Comparison of ENCODE assay signal across 14 cellular contexts in genomic region chrX:11760958-11761357, GRCh38. TPM values are rescaled to one million over a fixed set of nuclear protein-coding genes. Genes with fewer than 3 reads are reported as not detected.
DNase-seq lines count a peak whose midpoint lies in the region; ATAC-seq and TF ChIP-seq lines count a peak whose summit lies in the region.
"Had no signal": no experiment of that assay in that cellular context is flagged by ENCODE, and none has a peak within 500 bp of the region (broad histone marks: within the 10 kb centered on the region; RNA-seq: fewer than 3 reads in every experiment).

No MANE protein-coding gene starts in this region.

- DNase-seq in Calu3 = no peak
- DNase-seq in activated naive CD8-positive, alpha-beta T cell treated with anti-CD3 and anti-CD28 coated beads, Interleukin-2, amount 10 ng/mL, durations not matched to agents 7 days and 5 days = no peak
- DNase-seq in neural crest cell (ENCODE audit: low read depth, low spot score) = no peak
- no peak for DNase-seq in ascending aorta (ENCODE audit: low spot score in 2 of 2)
- no peak for DNase-seq in COLO829 (ENCODE audit: low spot score)
- DNase-seq in NCI-H187 treated with DMSO at 0.1 percent for 48 hours (lab: John Stamatoyannopoulos, UW) = no peak
- DNase-seq: central memory CD4-positive, alpha-beta T cell; NCI-H1105 treated with DMSO at 0.1 percent for 48 hours; NCI-H524; Right ventricle myocardium superior; substantia nigra had no signal

- intact Hi-C loops in Calu3 (cut with micrococcal nuclease; ENCODE audit: unreplicated experiment) (no loop called here), ascending aorta (cut with DNase I) (no loop called here)

- H3K4me3 Mint-ChIP-seq in Calu3 (ENCODE audit: low read depth, unreplicated experiment) = no peak overlapping the region
- H3K4me3 Mint-ChIP-seq in IgD-negative memory B cell = peak overlapping the region; percentile 69 to 86 (median 78)
- H3K4me3 Mint-ChIP-seq in activated naive CD8-positive, alpha-beta T cell treated with anti-CD3 and anti-CD28 coated beads, Interleukin-2, amount 10 ng/mL, durations not matched to agents 7 days and 5 days = peak overlapping the region; percentile 82
- H3K4me3 Mint-ChIP-seq in neural crest cell = peak overlapping the region; percentile 28

- H3K4me1 ChIP-seq in ascending aorta = no peaks in the 10 kb centered on the region

- H3K4me1 Mint-ChIP-seq in Calu3 (ENCODE audit: low read depth, unreplicated experiment) = peaks cover 21% of the 10 kb centered on the region
- peaks cover 27 to 51% (median 30%) of the 10 kb centered on the region in 3 donors for H3K4me1 Mint-ChIP-seq in IgD-negative memory B cell
- H3K4me1 Mint-ChIP-seq in activated naive CD8-positive, alpha-beta T cell treated with anti-CD3 and anti-CD28 coated beads, Interleukin-2, amount 10 ng/mL, durations not matched to agents 7 days and 5 days = peaks cover 31% of the 10 kb centered on the region
- peaks cover 12% of the 10 kb centered on the region for H3K4me1 Mint-ChIP-seq in neural crest cell

- H3K36me3 Mint-ChIP-seq in Calu3 (ENCODE audit: insufficient read depth, unreplicated experiment) (peaks cover 38% of the 10 kb centered on the region), IgD-negative memory B cell (peaks cover 1% of the 10 kb centered on the region), neural crest cell (ENCODE audit: low read depth) (peaks cover 12% of the 10 kb centered on the region)
- H3K36me3 Mint-ChIP-seq in activated naive CD8-positive, alpha-beta T cell treated with anti-CD3 and anti-CD28 coated beads, Interleukin-2, amount 10 ng/mL, durations not matched to agents 7 days and 5 days = peaks cover 33% of the 10 kb centered on the region

- TF ChIP-seq CTCF in Calu3 (IDR thresholded peaks at IDR 0.05; ENCODE audit: unreplicated experiment) (no peak), neural crest cell (conservative IDR thresholded peaks at IDR 0.05) (no peak), ascending aorta (IDR thresholded peaks at IDR 0.05) (no peak)

- H3K9me3 Mint-ChIP-seq in Calu3 (ENCODE audit: low read depth, unreplicated experiment) (no peaks in the 10 kb centered on the region), IgD-negative memory B cell (no peaks in the 10 kb centered on the region), neural crest cell (no peaks in the 10 kb centered on the region)
- no peaks in the 10 kb centered on the region for H3K9me3 Mint-ChIP-seq in activated naive CD8-positive, alpha-beta T cell treated with anti-CD3 and anti-CD28 coated beads, Interleukin-2, amount 10 ng/mL, durations not matched to agents 7 days and 5 days

- POLR2A ChIA-PET in activated naive CD8-positive, alpha-beta T cell treated with anti-CD3 and anti-CD28 coated beads, Interleukin-2, amount 10 ng/mL, durations not matched to agents 7 days and 5 days (lab: Charles Lee) = no interaction called here

- H3K27ac ChIP-seq in ascending aorta = no peak overlapping the region

- H3K4me3 ChIP-seq in ascending aorta = no peak overlapping the region

- ATAC-seq in activated naive CD8-positive, alpha-beta T cell treated with anti-CD3 and anti-CD28 coated beads, Interleukin-2, amount 10 ng/mL, durations not matched to agents 7 days and 5 days (ENCODE audit: low read depth) = no peak
- ATAC-seq: esophagus mucosa had no signal

- H3K27ac Mint-ChIP-seq in Calu3 (ENCODE audit: unreplicated experiment) = no peak overlapping the region
- peak overlapping the region in 2 of 3 donors; percentile 6 to 83 for H3K27ac Mint-ChIP-seq in IgD-negative memory B cell
- H3K27ac Mint-ChIP-seq in activated naive CD8-positive, alpha-beta T cell treated with anti-CD3 and anti-CD28 coated beads, Interleukin-2, amount 10 ng/mL, durations not matched to agents 7 days and 5 days = peak overlapping the region; percentile 86
- no peak overlapping the region for H3K27ac Mint-ChIP-seq in neural crest cell (ENCODE audit: unreplicated experiment)

- H3K9me3 ChIP-seq in ascending aorta = no peaks in the 10 kb centered on the region
- H3K9me3 ChIP-seq: HAP-1 had no signal

- peaks cover 12% of the 10 kb centered on the region for H3K27me3 Mint-ChIP-seq in Calu3 (ENCODE audit: unreplicated experiment)
- H3K27me3 Mint-ChIP-seq in IgD-negative memory B cell = peaks cover 2% of the 10 kb centered on the region
- peaks cover 5% of the 10 kb centered on the region for H3K27me3 Mint-ChIP-seq in activated naive CD8-positive, alpha-beta T cell treated with anti-CD3 and anti-CD28 coated beads, Interleukin-2, amount 10 ng/mL, durations not matched to agents 7 days and 5 days
- peaks cover 2% of the 10 kb centered on the region for H3K27me3 Mint-ChIP-seq in neural crest cell (ENCODE audit: low read depth)

- CTCF ChIA-PET in Calu3 (lab: Charles Lee) = no interaction called here

- H3K36me3 ChIP-seq in ascending aorta = peaks cover 10 to 28% of the 10 kb centered on the region in 2 donors

- BruUV-seq in Calu3 (replicated peaks; lab: Mats Ljungman, UMichigan) = TSS peak; percentile 28

- no peaks in the 10 kb centered on the region for H3K27me3 ChIP-seq in ascending aorta

RNA-seq across cellular contexts. Expression of gene MSL3, which starts 2.9 kb away (rescaled TPM):
- total RNA-seq in Calu3 (2022) = 24.0 and 30.7 TPM in 2 replicates
- 66.8 TPM for polyA plus RNA-seq in IgD-negative memory B cell
- total RNA-seq in activated naive CD8-positive, alpha-beta T cell treated with anti-CD3 and anti-CD28 coated beads, Interleukin-2, amount 10 ng/mL, durations not matched to agents 7 days and 5 days = 10 to 100 TPM; 73.7 to 82.4 TPM
- 27.8 and 29.2 TPM in 2 replicates for total RNA-seq in neural crest cell
- 28.5 TPM for total RNA-seq in ascending aorta

Comparison
In these comparisons a context has a peak if more than half of its experiments do, and no peak if none do; other contexts are left out.
1. H3K27ac Mint-ChIP-seq: peak in IgD-negative memory B cell (2 of 3) and activated naive CD8-positive, alpha-beta T cell treated with anti-CD3 and anti-CD28 coated beads, Interleukin-2, amount 10 ng/mL, durations not matched to agents 7 days and 5 days (single experiment); none in Calu3 (single experiment) and neural crest cell (single experiment).